In genomic region chr2:96147593-96148201, GRCh38 we compare ENCODE assay signal across 8 cellular contexts. TPM values are rescaled to one million over a fixed set of nuclear protein-coding genes. Genes with fewer than 3 reads are reported as not detected.
DNase-seq lines count a peak whose midpoint lies in the region; ATAC-seq and TF ChIP-seq lines count a peak whose summit lies in the region.

No MANE protein-coding gene starts in this region.

- H3K18ac ChIP-seq in trophoblast cell (ENCODE audit: low read length): peak overlapping the region; percentile 51

- peaks cover 50 to 52% of the 10 kb centered on the region in 2 experiments for H3K4me1 ChIP-seq in trophoblast cell (ENCODE audit: control insufficient read depth in 1 of 2, insufficient read depth in 2 of 2, low read length in 2 of 2)

- no CpG with 5 or more reads among the region's 9 CpGs for WGBS in trophoblast cell (ENCODE audit: extremely low coverage, insufficient coverage, insufficient read length)

- peak overlapping the region; percentile 38 for H2AFZ ChIP-seq in trophoblast cell (ENCODE audit: insufficient read depth, low read length, poor library complexity)

- no peak overlapping the region for H3K9ac ChIP-seq in trophoblast cell (ENCODE audit: low read length)

- peak overlapping the region; percentile 83 for H2BK120ac ChIP-seq in trophoblast cell (ENCODE audit: insufficient read depth, low read length, poor library complexity)

- H3K27ac ChIP-seq in trophoblast cell (ENCODE audit: low read depth, low read length): peak overlapping the region; percentile 19

- no peak overlapping the region for H3K23ac ChIP-seq in trophoblast cell (ENCODE audit: low read length)

- peak overlapping the region; percentile 55 for H2AK5ac ChIP-seq in trophoblast cell (ENCODE audit: low read length)

- no peak for ATAC-seq in GM18868 (IDR thresholded peaks at IDR 0.05; ENCODE audit: unreplicated experiment)

- peak overlapping the region; percentile 26 for H3K4ac ChIP-seq in trophoblast cell (ENCODE audit: low read depth, low read length)

- H2BK12ac ChIP-seq in trophoblast cell (ENCODE audit: low read length): peak overlapping the region; percentile 85

- peaks cover 24% of the 10 kb centered on the region for H3K79me1 ChIP-seq in trophoblast cell (ENCODE audit: low read length)

- peak overlapping the region; percentile 88 for H3K14ac ChIP-seq in trophoblast cell (ENCODE audit: low read length)

- H3K4me2 ChIP-seq in trophoblast cell (ENCODE audit: low read length): no peak overlapping the region

- H3K9me3 ChIP-seq in trophoblast cell (ENCODE audit: insufficient read depth, low read depth, low read length): peaks cover 2% of the 10 kb centered on the region

- peaks cover 10% of the 10 kb centered on the region for H3K79me2 ChIP-seq in trophoblast cell (ENCODE audit: control insufficient read depth, insufficient read depth, low read length, poor library complexity)

- H4K91ac ChIP-seq in trophoblast cell (ENCODE audit: low read depth, low read length): peak overlapping the region; percentile 86

- H3K36me3 ChIP-seq in trophoblast cell (ENCODE audit: control insufficient read depth in 1 of 2, insufficient read depth in 2 of 2, low read length in 2 of 2): peaks cover 0 to 2% of the 10 kb centered on the region in 2 experiments

- no peaks in the 10 kb centered on the region for H3K27me3 ChIP-seq in trophoblast cell (ENCODE audit: insufficient read depth, low read length)

- peak overlapping the region; percentile 9 for H4K12ac ChIP-seq in trophoblast cell (ENCODE audit: low read depth, low read length)

- TF ChIP-seq CTCF in GM12875 (IDR thresholded peaks at IDR 0.05; ENCODE audit: borderline replicate concordance, insufficient read depth, low read depth, low read length): no peak

- DNase-seq in NAMALWA (ENCODE audit: low spot score) (peak; percentile 55), astrocyte of the hippocampus (ENCODE audit: low read depth, low spot score) (peak; percentile 24), trophoblast cell (no peak), NCI-H146 (lab: John Stamatoyannopoulos, UW) (no peak), HCEC 1CT (no peak), T-helper 9 cell (no peak)

- H3K4me3 ChIP-seq in GM12875 (ENCODE audit: low read depth, low read length): peak overlapping the region; percentile 7
- no peak overlapping the region for H3K4me3 ChIP-seq in trophoblast cell (ENCODE audit: low read depth, low read length)

- H4K8ac ChIP-seq in trophoblast cell (ENCODE audit: low read depth, low read length): peak overlapping the region; percentile 72

- peak overlapping the region; percentile 47 for H2BK5ac ChIP-seq in trophoblast cell (ENCODE audit: low read depth, low read length, poor library complexity)

RNA-seq across cellular contexts. Expression of gene DUSP2, which starts 2.5 kb away (rescaled TPM):
- polyA plus RNA-seq in trophoblast cell (2013): 4.0 and 4.5 TPM in 2 replicates

RNA-seq across cellular contexts. Expression of gene ASTL, which starts 9.4 kb away (rescaled TPM):
- 0.07 TPM in 1 of 2 replicates, not detected in the other for polyA plus RNA-seq in trophoblast cell (2013)

RNA-seq across cellular contexts. Expression of gene ADRA2B, which starts 31.3 kb away (rescaled TPM):
- polyA plus RNA-seq in trophoblast cell (2013): 3.6 and 3.8 TPM in 2 replicates

Comparison
In these comparisons a context has a peak if more than half of its experiments do, and no peak if none do; other contexts are left out.
1. DNase-seq: peak in NAMALWA (single experiment) and astrocyte of the hippocampus (single experiment); none in trophoblast cell (0 of 2), NCI-H146 (single experiment), HCEC 1CT (single experiment) and T-helper 9 cell (single experiment).